In genomic region chr4:73258668-73259551, GRCh38 we compare ENCODE assay signal across 8 cellular contexts. TPM values are rescaled to one million over a fixed set of nuclear protein-coding genes. Genes with fewer than 3 reads are reported as not detected.
DNase-seq lines count a peak whose midpoint lies in the region; ATAC-seq lines count a peak whose summit lies in the region.

Gene ANKRD17, minus strand, starts transcription at chr4:73258798. Its CDS starts 130 bp downstream, at chr4:73258668.

- peak within 1 kb of the TSS; percentile 74 to 95 (median 90) for H3K4me3 ChIP-seq in BLaER1 treated with 17β-estradiol and CSF1 and Interleukin-3, amounts not matched to agents 10 nM and 100 nM

- peak within 1 kb of the TSS; percentile 100 for H3K27ac Mint-ChIP-seq in activated CD4-positive, alpha-beta T cell treated with anti-CD3 and anti-CD28 coated beads, Interleukin-2, amount 10 ng/mL, durations not matched to agents 7 days and 5 days

- H3K27ac ChIP-seq in BLaER1 treated with 17β-estradiol and CSF1 and Interleukin-3, amounts not matched to agents 10 nM and 100 nM, result peak within 1 kb of the TSS; percentile 89 to 99 (median 96)

- POLR2A ChIA-PET in activated CD4-positive, alpha-beta T cell treated with anti-CD3 and anti-CD28 coated beads, Interleukin-2, amount 10 ng/mL, durations not matched to agents 7 days and 5 days (lab: Charles Lee), result interaction anchor here (0.5 to 1.8 kb wide), 3 partner anchors 188 to 890 kb away, joined by 3 to 6 read pairs (median 6); no protein-coding TSS in a partner anchor

- H3K27me3 ChIP-seq in BLaER1 treated with 17β-estradiol and CSF1 and Interleukin-3, amounts not matched to agents 10 nM and 100 nM, result no peaks in the 10 kb centered on the region; a peak in 1 of 22 replicates

- H3K9me3 ChIP-seq in BLaER1 treated with 17β-estradiol and CSF1 and Interleukin-3, amounts not matched to agents 10 nM and 100 nM (replicated peaks in 1 of 11), result no peaks in the 10 kb centered on the region

- H3K27me3 Mint-ChIP-seq in activated CD4-positive, alpha-beta T cell treated with anti-CD3 and anti-CD28 coated beads, Interleukin-2, amount 10 ng/mL, durations not matched to agents 7 days and 5 days, result no peaks in the 10 kb centered on the region

- peaks cover 33 to 53% (median 43%) of the 10 kb centered on the region in 10 experiments for H3K4me1 ChIP-seq in BLaER1 treated with 17β-estradiol and CSF1 and Interleukin-3, amounts not matched to agents 10 nM and 100 nM

- H3K4me3 Mint-ChIP-seq in activated CD4-positive, alpha-beta T cell treated with anti-CD3 and anti-CD28 coated beads, Interleukin-2, amount 10 ng/mL, durations not matched to agents 7 days and 5 days, result peak within 1 kb of the TSS; percentile 99

- peaks cover 59% of the 10 kb centered on the region for H3K4me1 Mint-ChIP-seq in activated CD4-positive, alpha-beta T cell treated with anti-CD3 and anti-CD28 coated beads, Interleukin-2, amount 10 ng/mL, durations not matched to agents 7 days and 5 days

- peaks cover 16% of the 10 kb centered on the region for H3K36me3 Mint-ChIP-seq in activated CD4-positive, alpha-beta T cell treated with anti-CD3 and anti-CD28 coated beads, Interleukin-2, amount 10 ng/mL, durations not matched to agents 7 days and 5 days (ENCODE audit: low read depth)

- CTCF ChIA-PET in activated CD4-positive, alpha-beta T cell treated with anti-CD3 and anti-CD28 coated beads, Interleukin-2, amount 10 ng/mL, durations not matched to agents 7 days and 5 days (lab: Charles Lee), result interaction anchor here (0.5 to 1.6 kb wide), 3 partner anchors 9 to 177 kb away, joined by 3 to 5 read pairs (median 4); no protein-coding TSS in a partner anchor

- peaks cover 6 to 37% (median 19%) of the 10 kb centered on the region in 11 experiments; a peak in 20 of 22 replicates for H3K36me3 ChIP-seq in BLaER1 treated with 17β-estradiol and CSF1 and Interleukin-3, amounts not matched to agents 10 nM and 100 nM

- peak; percentile 90 for ATAC-seq in GM19324 (IDR thresholded peaks at IDR 0.05; ENCODE audit: low FRiP score, unreplicated experiment)
- ATAC-seq in HG03469 (IDR thresholded peaks at IDR 0.05; ENCODE audit: unreplicated experiment), result peak; percentile 57
- ATAC-seq in left lobe of liver, result peak; percentile 77

- H4K20me1 ChIP-seq in BLaER1 treated with 17β-estradiol and CSF1 and Interleukin-3, amounts not matched to agents 10 nM and 100 nM, result peaks cover 30 to 41% (median 38%) of the 10 kb centered on the region in 11 experiments

- H3K9me3 Mint-ChIP-seq in activated CD4-positive, alpha-beta T cell treated with anti-CD3 and anti-CD28 coated beads, Interleukin-2, amount 10 ng/mL, durations not matched to agents 7 days and 5 days, result no peaks in the 10 kb centered on the region

- peak within 1 kb of the TSS; percentile 84 to 98 (median 91) for H3K4me2 ChIP-seq in BLaER1 treated with 17β-estradiol and CSF1 and Interleukin-3, amounts not matched to agents 10 nM and 100 nM

- DNase-seq in NCI-H526 treated with DMSO at 0.1 percent for 48 hours (lab: John Stamatoyannopoulos, UW), result peak; percentile 67
- DNase-seq in activated CD4-positive, alpha-beta T cell treated with anti-CD3 and anti-CD28 coated beads, Interleukin-2, amount 10 ng/mL, durations not matched to agents 7 days and 5 days, result peak; percentile 92
- DNase-seq in cortex of kidney (lab: John Stamatoyannopoulos, UW), result peak; percentile 56
- peak; percentile 94 for DNase-seq in left lobe of liver (ENCODE audit: low spot score)
- DNase-seq in stimulated activated CD4-positive, alpha-beta T cell treated with anti-CD3 and anti-CD28 coated beads, Interleukin-2, amount 100 ng/mL, for 4 hours (ENCODE audit: low read depth), result peak; percentile 83

- peak within 1 kb of the TSS; percentile 87 to 99 (median 97) for H3K9ac ChIP-seq in BLaER1 treated with 17β-estradiol and CSF1 and Interleukin-3, amounts not matched to agents 10 nM and 100 nM

RNA-seq across cellular contexts. Expression of gene ANKRD17, which starts in this region (rescaled TPM):
- 10 to 100 TPM; 51.2 to 58.2 TPM for total RNA-seq in activated CD4-positive, alpha-beta T cell treated with anti-CD3 and anti-CD28 coated beads, Interleukin-2, amount 10 ng/mL, durations not matched to agents 7 days and 5 days
- 23.9 TPM for total RNA-seq in left lobe of liver

Comparison
In these comparisons a context has a peak if more than half of its experiments do, and no peak if none do; other contexts are left out.
1. Peak in every context shown above with its lines: DNase-seq, ATAC-seq, H3K4me3 ChIP-seq and H3K27ac ChIP-seq.